In the genomic region with DNA sequence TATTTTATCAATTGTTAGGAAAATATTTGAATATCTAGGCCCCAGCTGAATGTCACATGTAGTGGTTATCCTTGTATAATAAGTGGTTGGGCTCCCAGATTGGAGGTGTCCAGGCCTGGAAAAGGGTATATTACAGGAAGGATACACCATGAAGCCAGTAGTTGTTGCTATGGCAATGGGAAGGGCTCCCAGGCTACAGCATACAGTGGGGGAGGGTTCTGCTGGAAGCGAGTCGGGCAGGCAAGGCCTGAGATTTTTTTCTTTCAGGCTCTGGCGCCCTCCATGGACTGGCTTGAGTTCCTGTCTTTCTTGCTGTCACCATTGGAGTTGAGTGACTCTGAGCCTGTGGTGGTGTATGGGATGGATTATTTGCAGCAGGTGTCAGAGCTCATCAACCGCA, we compare ENCODE assay signal across 1 cellular context.
TF ChIP-seq lines count a peak whose summit lies in the region.

No MANE protein-coding gene starts in this region.

TF ChIP-seq in GM12891, 5 proteins besides CTCF, POLR2A, EP300 and RAD21:
- no peak for TF ChIP-seq SPI1 (IDR thresholded peaks at IDR 0.05; ENCODE audit: low read depth, low read length)
- TF ChIP-seq POU2F2 (IDR thresholded peaks at IDR 0.05; ENCODE audit: low read depth, low read length), result no peak
- TF ChIP-seq PAX5 (IDR thresholded peaks at IDR 0.05; ENCODE audit: insufficient read depth, low read length, severe bottlenecking), result no peak
- no peak for TF ChIP-seq TAF1 (IDR thresholded peaks at IDR 0.05; ENCODE audit: low read depth, low read length)
- no peak for TF ChIP-seq POLR2AphosphoS5 (IDR thresholded peaks at IDR 0.05; ENCODE audit: low read depth, low read length)
